Comparison of ENCODE assay signal across 9 cellular contexts in genomic region chr3:50264389-50264963, GRCh38. TPM values are rescaled to one million over a fixed set of nuclear protein-coding genes. Genes with fewer than 3 reads are reported as not detected.
DNase-seq lines count a peak whose midpoint lies in the region; ATAC-seq and TF ChIP-seq lines count a peak whose summit lies in the region.
"Had no signal": no experiment of that assay in that cellular context is flagged by ENCODE, and none has a peak within 500 bp of the region (broad histone marks: within the 10 kb centered on the region; RNA-seq: fewer than 3 reads in every experiment).

No MANE protein-coding gene starts in this region.

- no peak for ATAC-seq in GM21360 (IDR thresholded peaks at IDR 0.05; ENCODE audit: unreplicated experiment)

- intact Hi-C loops in colonic mucosa (cut with DNase I): no loop called here

- peak; percentile 21 for DNase-seq in NCI-H2196 (lab: John Stamatoyannopoulos, UW; ENCODE audit: unreplicated experiment)
- DNase-seq in NCI-H2196 treated with DMSO at 0.1 percent for 48 hours (lab: John Stamatoyannopoulos, UW; ENCODE audit: unreplicated experiment): no peak
- peak; percentile 60 for DNase-seq in colonic mucosa
- peak; percentile 99 for DNase-seq in left kidney (ENCODE audit: low read depth, low spot score)
- peak in 1 of 2 donors; percentile 84 for DNase-seq in suprapubic skin (ENCODE audit: low spot score in 2 of 2)
- no peak for DNase-seq in activated T-cell treated with anti-CD3 and anti-CD28 coated beads for 4 hours
- no peak for DNase-seq in DMS114 treated with DMSO at 0.1 percent for 48 hours (lab: John Stamatoyannopoulos, UW; ENCODE audit: unreplicated experiment)
- DNase-seq: CD4-positive, CD25-positive, alpha-beta regulatory T cell had no signal

- H3K4me1 ChIP-seq in colonic mucosa (peaks cover 15% of the 10 kb centered on the region), suprapubic skin (peaks cover 79% of the 10 kb centered on the region)

- H3K4me3 ChIP-seq in colonic mucosa: no peak overlapping the region
- H3K4me3 ChIP-seq in suprapubic skin: no peak overlapping the region

- no peaks in the 10 kb centered on the region for H3K9me3 ChIP-seq in colonic mucosa
- H3K9me3 ChIP-seq in suprapubic skin: no peaks in the 10 kb centered on the region

- peak overlapping the region; percentile 85 for H3K27ac ChIP-seq in colonic mucosa
- H3K27ac ChIP-seq in suprapubic skin: peak overlapping the region; percentile 79

- TF ChIP-seq CTCF in colonic mucosa (IDR thresholded peaks at IDR 0.05): no peak
- TF ChIP-seq CTCF in suprapubic skin (IDR thresholded peaks at IDR 0.05): no peak

- no peak for TF ChIP-seq EP300 in suprapubic skin (IDR thresholded peaks at IDR 0.05)

- peak overlapping the region; percentile 9 to 36 for H3K9ac ChIP-seq in colonic mucosa (ENCODE audit: low read depth in 2 of 2, low read length in 2 of 2)

- no peak for TF ChIP-seq POLR2A in suprapubic skin (IDR thresholded peaks at IDR 0.05)

- H3K27me3 ChIP-seq in colonic mucosa (no peaks in the 10 kb centered on the region), suprapubic skin (no peaks in the 10 kb centered on the region)

- WGBS in suprapubic skin: 24% methylated on average over 5 of the region's 7 CpGs

- H3K36me3 ChIP-seq in colonic mucosa: no peaks in the 10 kb centered on the region
- H3K36me3 ChIP-seq in suprapubic skin: no peaks in the 10 kb centered on the region

RNA-seq across cellular contexts. Expression of gene SEMA3B, which starts 4.5 kb away (rescaled TPM):
- total RNA-seq in colonic mucosa: 10 to 100 TPM; 51.6 to 57.0 TPM
- 1 to 10 TPM; 2.9 to 5.2 (median 4.1) TPM for total RNA-seq in suprapubic skin

RNA-seq across cellular contexts. Expression of gene LSMEM2, which starts 14.4 kb away (rescaled TPM):
- not detected for total RNA-seq in colonic mucosa
- total RNA-seq in suprapubic skin: under 1 TPM in 1 of 4 donors, not detected in 3; 0.30 TPM
- total RNA-seq: CD4-positive, CD25-positive, alpha-beta regulatory T cell had no signal

RNA-seq across cellular contexts. Expression of gene IFRD2, which starts 27.8 kb away (rescaled TPM):
- total RNA-seq in colonic mucosa (100 to 1,000 TPM in 1 of 2 donors, 10 to 100 TPM in 1; 52.8 to 129 TPM), suprapubic skin (10 to 100 TPM; 56.3 to 84.9 (median 75.2) TPM)

RNA-seq across cellular contexts. Expression of gene GNAI2, which starts 28.5 kb away (rescaled TPM):
- total RNA-seq in colonic mucosa (10 to 100 TPM; 48.7 to 77.4 TPM), suprapubic skin (10 to 100 TPM; 70.9 to 91.3 (median 76.7) TPM)

RNA-seq across cellular contexts. Expression of gene HYAL3, which starts 34.7 kb away (rescaled TPM):
- total RNA-seq in colonic mucosa (1 to 10 TPM; 2.5 to 4.2 TPM), suprapubic skin (1 to 10 TPM; 2.5 to 7.8 (median 6.1) TPM)

Comparison
In these comparisons a context has a peak if more than half of its experiments do, and no peak if none do; other contexts are left out.
1. DNase-seq: peak in NCI-H2196 (single experiment), colonic mucosa (single experiment) and left kidney (single experiment); none in NCI-H2196 treated with DMSO at 0.1 percent for 48 hours (single experiment), activated T-cell treated with anti-CD3 and anti-CD28 coated beads for 4 hours (single experiment) and DMS114 treated with DMSO at 0.1 percent for 48 hours (single experiment).
2. RNA of gene SEMA3B, which starts 4.5 kb away (total RNA-seq): 51.6 to 57.0 TPM in colonic mucosa; 2.9 to 5.2 TPM in suprapubic skin; every median in the first group is over 4 times any median in the second.